ENCODE assay signal across 11 cellular contexts in genomic region chr14:69666698-69667211, GRCh38. TPM values are rescaled to one million over a fixed set of nuclear protein-coding genes. Genes with fewer than 3 reads are reported as not detected.
DNase-seq lines count a peak whose midpoint lies in the region; ATAC-seq and TF ChIP-seq lines count a peak whose summit lies in the region.
"Had no signal": no experiment of that assay in that cellular context is flagged by ENCODE, and none has a peak within 500 bp of the region (broad histone marks: within the 10 kb centered on the region; RNA-seq: fewer than 3 reads in every experiment).

No MANE protein-coding gene starts in this region.

- H3K79me2 ChIP-seq in parathyroid adenoma = peaks cover 57% of the 10 kb centered on the region

- H3K9me3 ChIP-seq in parathyroid adenoma (ENCODE audit: control insufficient read depth, low read length) = no peaks in the 10 kb centered on the region

- peak; percentile 56 for DNase-seq in M059J (ENCODE audit: low read depth)
- no peak for DNase-seq in effector memory CD8-positive, alpha-beta T cell
- DNase-seq in stimulated activated CD4-positive, alpha-beta T cell treated with anti-CD3 and anti-CD28 coated beads, Interleukin-15, amount 100 ng/mL, for 24 hours = no peak
- no peak for DNase-seq in NCI-H69 (lab: John Stamatoyannopoulos, UW)
- no peak for DNase-seq in SHP77 treated with DMSO at 0.1 percent for 48 hours (lab: John Stamatoyannopoulos, UW)
- DNase-seq: head of caudate nucleus; NCI-H1436; stimulated activated CD4-positive, alpha-beta T cell treated with anti-CD3 and anti-CD28 coated beads, Interleukin-4, amount 100 ng/mL, for 1 hour had no signal

- H3K4me2 ChIP-seq in parathyroid adenoma (ENCODE audit: low read length) = no peak overlapping the region

- TF ChIP-seq CTCF in C4-2B (conservative IDR thresholded peaks at IDR 0.05) (no peak), parathyroid adenoma (IDR thresholded peaks at IDR 0.05) (no peak)

- H3K9ac ChIP-seq in parathyroid adenoma = no peak overlapping the region

- peaks cover 32% of the 10 kb centered on the region for H3K36me3 Mint-ChIP-seq in effector memory CD8-positive, alpha-beta T cell (ENCODE audit: insufficient read depth)

- H2AFZ ChIP-seq in parathyroid adenoma = no peak overlapping the region

- H3K36me3 ChIP-seq in parathyroid adenoma (ENCODE audit: control insufficient read depth, insufficient read depth, low read length) = no peaks in the 10 kb centered on the region

- H3K4me3 ChIP-seq in parathyroid adenoma (ENCODE audit: low read depth, low read length) = no peak overlapping the region

- H3K27me3 ChIP-seq in parathyroid adenoma (ENCODE audit: control insufficient read depth, insufficient read depth, low read length) = no peaks in the 10 kb centered on the region

- H3K27ac Mint-ChIP-seq in effector memory CD8-positive, alpha-beta T cell = peak overlapping the region in 1 of 2 donors; percentile 55

- no peaks in the 10 kb centered on the region for H3K9me3 Mint-ChIP-seq in effector memory CD8-positive, alpha-beta T cell

- peaks cover 49% of the 10 kb centered on the region for H3K4me1 ChIP-seq in parathyroid adenoma

- no peaks in the 10 kb centered on the region for H3K27me3 Mint-ChIP-seq in effector memory CD8-positive, alpha-beta T cell

- peak overlapping the region; percentile 62 to 63 for H3K4me3 Mint-ChIP-seq in effector memory CD8-positive, alpha-beta T cell

- ATAC-seq in effector memory CD8-positive, alpha-beta T cell (replicated peaks) = no peak
- no peak for ATAC-seq in HG02798 (IDR thresholded peaks at IDR 0.05; ENCODE audit: poor library complexity, unreplicated experiment)

- peak overlapping the region; percentile 53 for H3K27ac ChIP-seq in C4-2B
- H3K27ac ChIP-seq in parathyroid adenoma = peak overlapping the region; percentile 31

- H3K4me1 Mint-ChIP-seq in effector memory CD8-positive, alpha-beta T cell (ENCODE audit: low read depth in 2 of 2) = peaks cover 61 to 94% of the 10 kb centered on the region in 2 donors

RNA-seq across cellular contexts. Expression of gene SUSD6, which starts 55.4 kb away (rescaled TPM):
- total RNA-seq in M059J (2014; rRNA removed; shearing (Covaris generic)) = 7.2 and 8.6 TPM in 2 replicates
